Comparison of ENCODE assay signal across 8 cellular contexts in genomic region chr2:68157402-68158133, GRCh38. TPM values are rescaled to one million over a fixed set of nuclear protein-coding genes. Genes with fewer than 3 reads are reported as not detected.
DNase-seq lines count a peak whose midpoint lies in the region; ATAC-seq and TF ChIP-seq lines count a peak whose summit lies in the region.

TSS of gene PNO1 (plus strand) at chr2:68157888. CDS start at chr2:68157935, 47 bp downstream.

- peaks cover 22 to 35% of the 10 kb centered on the region in 2 donors for H3K4me1 Mint-ChIP-seq in natural killer cell treated with Interleukin-12 subunit alpha and Interleukin-12 subunit beta and Interleukin-15 and Interleukin-18, amount 100 ng/mL, for 72 hours (ENCODE audit: low read depth in 2 of 2)

- H3K4me3 Mint-ChIP-seq in natural killer cell treated with Interleukin-12 subunit alpha and Interleukin-12 subunit beta and Interleukin-15 and Interleukin-18, amount 100 ng/mL, for 72 hours: peak within 1 kb of the TSS; percentile 100

- no peaks in the 10 kb centered on the region for H3K27me3 Mint-ChIP-seq in natural killer cell treated with Interleukin-12 subunit alpha and Interleukin-12 subunit beta and Interleukin-15 and Interleukin-18, amount 100 ng/mL, for 72 hours

- peak; percentile 98 for DNase-seq in ELF-1 (ENCODE audit: low read depth, low spot score)
- DNase-seq in H7: peak; percentile 94
- peak; percentile 90 for DNase-seq in M059J (ENCODE audit: low read depth)
- DNase-seq in SHP77 (lab: John Stamatoyannopoulos, UW): peak; percentile 90 to 91
- peak; percentile 94 for DNase-seq in activated effector memory CD4-positive, alpha-beta T cell treated with Interleukin-2 at 50 U/mL for 16 hours
- peak; percentile 97 for DNase-seq in fibroblast of pulmonary artery (ENCODE audit: low read depth)
- DNase-seq in natural killer cell treated with Interleukin-12 subunit alpha and Interleukin-12 subunit beta and Interleukin-15 and Interleukin-18, amount 100 ng/mL, for 72 hours (ENCODE audit: low spot score): peak; percentile 96
- peak; percentile 97 for DNase-seq in stimulated activated naive CD8-positive, alpha-beta T cell treated with anti-CD3 and anti-CD28 coated beads, Interleukin-15, Interleukin-2, amounts not matched to agents 100 U/mL and 50 U/mL, for 24 hours

- peaks cover 32% of the 10 kb centered on the region for H3K36me3 Mint-ChIP-seq in natural killer cell treated with Interleukin-12 subunit alpha and Interleukin-12 subunit beta and Interleukin-15 and Interleukin-18, amount 100 ng/mL, for 72 hours

- H3K4me3 ChIP-seq in H7 (ENCODE audit: insufficient read depth, low read depth, low read length): peak within 1 kb of the TSS; percentile 89
- H3K4me3 ChIP-seq in fibroblast of pulmonary artery (replicated peaks; ENCODE audit: low read depth, low read length): peak within 1 kb of the TSS; percentile 96

- H3K27me3 ChIP-seq in H7 (ENCODE audit: control insufficient read depth, insufficient read depth, low read length): no peaks in the 10 kb centered on the region

- peak; percentile 98 for ATAC-seq in natural killer cell treated with Interleukin-12 subunit alpha and Interleukin-12 subunit beta and Interleukin-15 and Interleukin-18, amount 100 ng/mL, for 72 hours
- peak; percentile 94 for ATAC-seq in stimulated activated naive CD8-positive, alpha-beta T cell treated with anti-CD3 and anti-CD28 coated beads, Interleukin-15, Interleukin-2, amounts not matched to agents 100 U/mL and 50 U/mL, for 24 hours

- H3K27ac Mint-ChIP-seq in natural killer cell treated with Interleukin-12 subunit alpha and Interleukin-12 subunit beta and Interleukin-15 and Interleukin-18, amount 100 ng/mL, for 72 hours: peak within 1 kb of the TSS; percentile 97 to 100

- H3K9me3 Mint-ChIP-seq in natural killer cell treated with Interleukin-12 subunit alpha and Interleukin-12 subunit beta and Interleukin-15 and Interleukin-18, amount 100 ng/mL, for 72 hours: no peaks in the 10 kb centered on the region

- peaks cover 8% of the 10 kb centered on the region for H3K36me3 ChIP-seq in H7 (replicated peaks; ENCODE audit: control insufficient read depth, insufficient read depth, low read length)

- no peak for TF ChIP-seq CTCF in fibroblast of pulmonary artery (IDR thresholded peaks at IDR 0.05; ENCODE audit: low read length, missing control alignments)

RNA-seq across cellular contexts. Expression of gene PNO1, which starts in this region (rescaled TPM):
- total RNA-seq in H7 (2014; rRNA removed; shearing (Covaris generic)): 24.5 and 27.6 TPM in 2 replicates
- total RNA-seq in M059J (2014; rRNA removed; shearing (Covaris generic)): 24.0 and 25.6 TPM in 2 replicates
- total RNA-seq in natural killer cell treated with Interleukin-12 subunit alpha and Interleukin-12 subunit beta and Interleukin-15 and Interleukin-18, amount 100 ng/mL, for 72 hours: 10 to 100 TPM; 21.1 to 33.3 TPM

Comparison
In these comparisons a context has a peak if more than half of its experiments do, and no peak if none do; other contexts are left out.
1. Peak in every context shown above with its lines: DNase-seq, ATAC-seq and H3K4me3 ChIP-seq.